Comparison of ENCODE assay signal across 26 cellular contexts in the genomic region with DNA sequence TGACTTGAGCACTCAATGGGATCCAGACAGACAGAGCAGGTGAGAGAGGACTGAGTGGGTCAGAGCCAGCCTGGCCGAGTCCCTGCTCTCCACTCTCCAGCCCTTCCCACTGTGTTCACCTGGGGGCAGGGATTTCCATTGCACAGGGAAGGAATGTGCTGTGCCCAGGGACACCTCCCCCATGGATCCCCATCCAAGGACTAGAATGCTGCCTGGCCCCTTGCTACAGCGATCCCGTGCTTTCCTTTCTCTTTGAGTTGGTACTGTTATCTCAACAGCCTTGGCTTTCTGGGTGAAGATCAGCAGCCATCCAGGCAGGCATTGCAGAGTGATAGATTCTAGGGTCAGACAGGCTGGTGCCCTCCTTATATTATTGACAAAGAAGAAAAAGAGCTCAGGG.
"Had no signal": no experiment of that assay in that cellular context is flagged by ENCODE, and none has a peak within 500 bp of the region (broad histone marks: within the 10 kb centered on the region; RNA-seq: fewer than 3 reads in every experiment).

No MANE protein-coding gene starts in this region.

- H3K4me3 ChIP-seq: ascending aorta, body of pancreas, MG63, Peyer's patch had no signal

- H3K36me3 ChIP-seq: ascending aorta, MG63, Peyer's patch had no signal

- H3K9me3 ChIP-seq: ascending aorta, body of pancreas, MG63, Peyer's patch had no signal

- H3K27me3 ChIP-seq: ascending aorta, body of pancreas, MG63, Peyer's patch had no signal

- H3K27ac ChIP-seq: ascending aorta, RWPE1 had no signal

- DNase-seq: activated B cell treated with CpG ODN at 0.5 μM for 24 hours; activated CD4-positive, alpha-beta T cell treated with anti-CD3 and anti-CD28 coated beads for 1 hour; activated CD4-positive, alpha-beta T cell treated with anti-CD3 and anti-CD28 coated beads, Interleukin-2, amount 10 ng/mL, durations not matched to agents 24 days and 14 days; activated CD4-positive, alpha-beta T cell treated with anti-CD3 and anti-CD28 coated beads, Interleukin-2, amount 50 U/mL, for 48 hours; activated CD8-positive, alpha-beta memory T cell treated with anti-CD3 and anti-CD28 coated beads, Interleukin-2, amount 10 ng/mL, durations not matched to agents 7 days and 5 days; activated effector memory CD4-positive, alpha-beta T cell treated with Interleukin-2 at 50 U/mL for 16 hours; activated naive CD4-positive, alpha-beta T cell; activated T-cell treated with anti-CD3 and anti-CD28 coated beads, Interleukin-2, amount 50 U/mL, for 24 hours; amniotic stem cell; MV-4-11; NCI-H1092 treated with DMSO at 0.1 percent for 48 hours; NCI-H1436; NCI-H1694 treated with DMSO at 0.1 percent for 48 hours; NCI-H2029 treated with DMSO at 0.1 percent for 48 hours; NCI-H345; NCI-H510A; NCI-H526 treated with DMSO at 0.1 percent for 48 hours; NCI-H82; Peyer's patch; Right ventricle myocardium superior; T-helper 17 cell; T-helper 9 cell had no signal

- H3K4me1 ChIP-seq: ascending aorta had no signal

- ATAC-seq: activated CD8-positive, alpha-beta memory T cell treated with anti-CD3 and anti-CD28 coated beads, Interleukin-2, amount 10 ng/mL, durations not matched to agents 7 days and 5 days; T-helper 17 cell had no signal
